In the genomic region with DNA sequence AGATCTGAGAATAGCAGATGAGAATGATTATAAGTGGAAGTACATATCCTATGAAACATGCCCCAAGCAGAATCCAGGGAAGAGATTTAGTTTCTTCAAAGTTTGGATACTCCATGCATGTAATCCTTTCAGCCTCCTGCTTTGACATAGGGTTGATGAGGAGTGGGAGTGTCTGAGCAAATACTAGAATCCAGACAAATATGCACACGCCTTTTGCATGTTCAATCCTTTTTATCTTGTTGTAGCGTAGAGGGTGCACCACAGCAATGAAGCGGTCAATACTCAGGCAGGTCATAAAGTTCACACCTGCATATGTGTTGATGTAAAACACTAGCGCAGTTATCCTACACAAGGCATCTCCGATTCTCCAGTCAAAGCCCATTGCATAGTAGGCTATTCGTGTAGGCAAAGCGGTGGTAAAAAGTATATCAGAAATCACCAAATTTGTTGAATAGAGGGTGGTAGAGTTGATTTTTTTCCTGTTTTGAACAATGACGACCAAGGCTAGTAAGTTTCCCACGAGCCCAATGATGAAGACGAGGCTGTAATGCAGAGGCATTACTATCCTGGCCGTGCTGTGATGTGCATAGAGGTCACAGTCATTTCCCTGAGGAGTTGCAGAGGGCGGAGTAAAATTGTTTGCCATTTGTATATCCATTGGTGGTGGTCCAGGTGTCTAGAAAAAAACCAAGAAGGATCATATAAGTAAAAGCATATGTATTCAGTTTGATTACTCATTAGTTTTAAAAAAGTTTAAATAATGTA, we compare ENCODE assay signal across 1 cellular context.
TF ChIP-seq lines count a peak whose summit lies in the region.

No MANE protein-coding gene starts in this region.

TF ChIP-seq in GM12878, 131 proteins besides CTCF, POLR2A, EP300 and RAD21:
- TF ChIP-seq MLLT1 (IDR thresholded peaks at IDR 0.05) (peak; percentile 41; the same call in 1 of the 2 replicates), ZNF687 (IDR thresholded peaks at IDR 0.05) (0 out of 2 replicates have a peak, but pooled peaks have one; percentile 24), RAD51 (IDR thresholded peaks at IDR 0.05) (no peak), MEF2B (IDR thresholded peaks at IDR 0.05; ENCODE audit: partially characterized antibody, poor library complexity, severe bottlenecking) (peak; percentile 57), POLR2AphosphoS5 (IDR thresholded peaks at IDR 0.05; ENCODE audit: low read length) (peak; percentile 69), POLR2AphosphoS2 (IDR thresholded peaks at IDR 0.05; ENCODE audit: low read depth, low read length) (peak; percentile 17; the same call in 1 of the 2 replicates), SMARCA5 (IDR thresholded peaks at IDR 0.05) (no peak)
- TF ChIP-seq, protein P1, sequence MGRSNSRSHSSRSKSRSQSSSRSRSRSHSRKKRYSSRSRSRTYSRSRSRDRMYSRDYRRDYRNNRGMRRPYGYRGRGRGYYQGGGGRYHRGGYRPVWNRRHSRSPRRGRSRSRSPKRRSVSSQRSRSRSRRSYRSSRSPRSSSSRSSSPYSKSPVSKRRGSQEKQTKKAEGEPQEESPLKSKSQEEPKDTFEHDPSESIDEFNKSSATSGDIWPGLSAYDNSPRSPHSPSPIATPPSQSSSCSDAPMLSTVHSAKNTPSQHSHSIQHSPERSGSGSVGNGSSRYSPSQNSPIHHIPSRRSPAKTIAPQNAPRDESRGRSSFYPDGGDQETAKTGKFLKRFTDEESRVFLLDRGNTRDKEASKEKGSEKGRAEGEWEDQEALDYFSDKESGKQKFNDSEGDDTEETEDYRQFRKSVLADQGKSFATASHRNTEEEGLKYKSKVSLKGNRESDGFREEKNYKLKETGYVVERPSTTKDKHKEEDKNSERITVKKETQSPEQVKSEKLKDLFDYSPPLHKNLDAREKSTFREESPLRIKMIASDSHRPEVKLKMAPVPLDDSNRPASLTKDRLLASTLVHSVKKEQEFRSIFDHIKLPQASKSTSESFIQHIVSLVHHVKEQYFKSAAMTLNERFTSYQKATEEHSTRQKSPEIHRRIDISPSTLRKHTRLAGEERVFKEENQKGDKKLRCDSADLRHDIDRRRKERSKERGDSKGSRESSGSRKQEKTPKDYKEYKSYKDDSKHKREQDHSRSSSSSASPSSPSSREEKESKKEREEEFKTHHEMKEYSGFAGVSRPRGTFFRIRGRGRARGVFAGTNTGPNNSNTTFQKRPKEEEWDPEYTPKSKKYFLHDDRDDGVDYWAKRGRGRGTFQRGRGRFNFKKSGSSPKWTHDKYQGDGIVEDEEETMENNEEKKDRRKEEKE (IDR thresholded peaks at IDR 0.05): 0 out of 2 replicates have a peak, but pooled peaks have one; percentile 42
